In genomic region chr19:2113436-2114211, GRCh38 we compare ENCODE assay signal across 17 cellular contexts. TPM values are rescaled to one million over a fixed set of nuclear protein-coding genes. Genes with fewer than 3 reads are reported as not detected.
A peak's percentile ranks its signal among the peaks of the same experiment; 100 is the strongest.
DNase-seq lines count a peak whose midpoint lies in the region; ATAC-seq and TF ChIP-seq lines count a peak whose summit lies in the region.
"Had no signal": no experiment of that assay in that cellular context is flagged by ENCODE, and none has a peak within 500 bp of the region (broad histone marks: within the 10 kb centered on the region; RNA-seq: fewer than 3 reads in every experiment).

No MANE protein-coding gene starts in this region.

- no peak for ATAC-seq in activated T-helper 17 cell treated with anti-CD3 and anti-CD28 coated beads, Interleukin-2, amount 50 U/mL, for 72 hours (replicated peaks)
- ATAC-seq in aorta (ENCODE audit: low FRiP score) (no peak), GM21423 (IDR thresholded peaks at IDR 0.05; ENCODE audit: unreplicated experiment) (no peak), HG03095 (IDR thresholded peaks at IDR 0.05; ENCODE audit: unreplicated experiment) (no peak)
- ATAC-seq: upper lobe of right lung had no signal

- H3K27me3 Mint-ChIP-seq in MCF 10A (ENCODE audit: insufficient read depth, unreplicated experiment), result no peaks in the 10 kb centered on the region
- no peaks in the 10 kb centered on the region for H3K27me3 Mint-ChIP-seq in activated T-helper 17 cell treated with anti-CD3 and anti-CD28 coated beads, Interleukin-2, amount 50 U/mL, for 72 hours
- H3K27me3 Mint-ChIP-seq: activated CD4-positive, alpha-beta memory T cell treated with anti-CD3 and anti-CD28 coated beads, Interleukin-2, amount 10 ng/mL, durations not matched to agents 7 days and 5 days; stimulated activated naive CD8-positive, alpha-beta T cell treated with anti-CD3 and anti-CD28 coated beads, Interleukin-15, amount 100 ng/mL, for 72 hours had no signal

- peaks cover 7% of the 10 kb centered on the region for H3K4me1 Mint-ChIP-seq in MCF 10A (ENCODE audit: insufficient read depth, unreplicated experiment)
- H3K4me1 Mint-ChIP-seq in activated T-helper 17 cell treated with anti-CD3 and anti-CD28 coated beads, Interleukin-2, amount 50 U/mL, for 72 hours, result peaks cover 6% of the 10 kb centered on the region
- H3K4me1 Mint-ChIP-seq: activated CD4-positive, alpha-beta memory T cell treated with anti-CD3 and anti-CD28 coated beads, Interleukin-2, amount 10 ng/mL, durations not matched to agents 7 days and 5 days had no signal

- WGBS in aorta, 2 donors, result 74 to 77% methylated on average over 24 of the region's 24 CpGs

- no peak overlapping the region for H3K27ac Mint-ChIP-seq in MCF 10A (ENCODE audit: low read depth, unreplicated experiment)
- peak overlapping the region; percentile 62 for H3K27ac Mint-ChIP-seq in activated T-helper 17 cell treated with anti-CD3 and anti-CD28 coated beads, Interleukin-2, amount 50 U/mL, for 72 hours
- H3K27ac Mint-ChIP-seq: activated CD4-positive, alpha-beta memory T cell treated with anti-CD3 and anti-CD28 coated beads, Interleukin-2, amount 10 ng/mL, durations not matched to agents 7 days and 5 days had no signal

- no peak overlapping the region for H3K4me3 Mint-ChIP-seq in MCF 10A (ENCODE audit: unreplicated experiment)
- H3K4me3 Mint-ChIP-seq in activated T-helper 17 cell treated with anti-CD3 and anti-CD28 coated beads, Interleukin-2, amount 50 U/mL, for 72 hours, result no peak overlapping the region
- H3K4me3 Mint-ChIP-seq: activated CD4-positive, alpha-beta memory T cell treated with anti-CD3 and anti-CD28 coated beads, Interleukin-2, amount 10 ng/mL, durations not matched to agents 7 days and 5 days; stimulated activated naive CD8-positive, alpha-beta T cell treated with anti-CD3 and anti-CD28 coated beads, Interleukin-15, amount 100 ng/mL, for 72 hours had no signal

- TF ChIP-seq POLR2A in breast epithelium (IDR thresholded peaks at IDR 0.05), result no peak

- BruUV-seq in MCF 10A (replicated peaks; lab: Mats Ljungman, UMichigan), result no TSS peak

- H3K36me3 ChIP-seq in breast epithelium, result peaks cover 38% of the 10 kb centered on the region
- peaks cover 3 to 25% of the 10 kb centered on the region in 2 donors for H3K36me3 ChIP-seq in aorta (ENCODE audit: control insufficient read depth in 1 of 2, insufficient read depth in 2 of 2, low read length in 1 of 2)

- H3K27ac ChIP-seq in breast epithelium (no peak overlapping the region), aorta (ENCODE audit: low read depth in 1 of 2, low read length in 2 of 2) (no peak overlapping the region)
- H3K27ac ChIP-seq: psoas muscle, SK-N-MC, upper lobe of right lung had no signal

- peaks cover 82% of the 10 kb centered on the region for H3K36me3 Mint-ChIP-seq in MCF 10A (ENCODE audit: insufficient read depth, unreplicated experiment)
- peaks cover 77% of the 10 kb centered on the region for H3K36me3 Mint-ChIP-seq in activated T-helper 17 cell treated with anti-CD3 and anti-CD28 coated beads, Interleukin-2, amount 50 U/mL, for 72 hours (ENCODE audit: low read depth)

- H3K9me3 Mint-ChIP-seq in MCF 10A (ENCODE audit: unreplicated experiment), result no peaks in the 10 kb centered on the region
- no peaks in the 10 kb centered on the region for H3K9me3 Mint-ChIP-seq in activated T-helper 17 cell treated with anti-CD3 and anti-CD28 coated beads, Interleukin-2, amount 50 U/mL, for 72 hours
- H3K9me3 Mint-ChIP-seq: activated CD4-positive, alpha-beta memory T cell treated with anti-CD3 and anti-CD28 coated beads, Interleukin-2, amount 10 ng/mL, durations not matched to agents 7 days and 5 days; stimulated activated naive CD8-positive, alpha-beta T cell treated with anti-CD3 and anti-CD28 coated beads, Interleukin-15, amount 100 ng/mL, for 72 hours had no signal

- H3K4me1 ChIP-seq in breast epithelium, result no peaks in the 10 kb centered on the region
- no peaks in the 10 kb centered on the region for H3K4me1 ChIP-seq in aorta (ENCODE audit: control insufficient read depth in 1 of 2, insufficient read depth in 2 of 2, low read length in 2 of 2)
- H3K4me1 ChIP-seq: psoas muscle, upper lobe of right lung had no signal

- DNase-seq in MCF 10A (ENCODE audit: unreplicated experiment) (peak; percentile 78), breast epithelium (ENCODE audit: low spot score in 2 of 2) (no peak), fibroblast of gingiva (ENCODE audit: low read depth) (peak; percentile 18), aorta (peak; percentile 63 to 84), D341Med (ENCODE audit: low spot score) (no peak)
- DNase-seq: activated CD4-positive, alpha-beta memory T cell treated with anti-CD3 and anti-CD28 coated beads, Interleukin-2, amount 10 ng/mL, durations not matched to agents 7 days and 5 days; amygdala; Calu3; NCI-H2029; NCI-H524 treated with DMSO at 0.1 percent for 48 hours; psoas muscle; stimulated activated naive CD8-positive, alpha-beta T cell treated with anti-CD3 and anti-CD28 coated beads, Interleukin-15, amount 100 ng/mL, for 72 hours; upper lobe of right lung had no signal

- CTCF ChIA-PET in MCF 10A (lab: Yijun Ruan, JAX), result interaction anchor here (0.7 to 1.5 kb wide), 3 partner anchors 8 to 216 kb away, joined by 3 to 4 read pairs (median 3); no protein-coding TSS in a partner anchor

- no peak for TF ChIP-seq CTCF in MCF 10A (IDR thresholded peaks at IDR 0.05; ENCODE audit: unreplicated experiment)
- TF ChIP-seq CTCF in breast epithelium (IDR thresholded peaks at IDR 0.05), result no peak

- H3K27me3 ChIP-seq in breast epithelium (no peaks in the 10 kb centered on the region), aorta (ENCODE audit: control insufficient read depth in 1 of 2, insufficient read depth in 2 of 2, low read length in 1 of 2) (no peaks in the 10 kb centered on the region)
- H3K27me3 ChIP-seq: upper lobe of right lung had no signal

- H3K9me3 ChIP-seq in breast epithelium (no peaks in the 10 kb centered on the region), aorta (ENCODE audit: control insufficient read depth, low read length) (no peaks in the 10 kb centered on the region)
- H3K9me3 ChIP-seq: psoas muscle, upper lobe of right lung had no signal

- POLR2A ChIA-PET in MCF 10A (lab: Yijun Ruan, JAX), result interaction anchor here (0.6 to 1.5 kb wide), 2 partner anchors 38 to 73 kb away, joined by 3 to 6 read pairs; partner anchors contain the start of gene AP3D1

- intact Hi-C loops in MCF 10A (cut with micrococcal nuclease), result no loop called here
- intact Hi-C loops in breast epithelium (cut with DNase I; ENCODE audit: low total_unique reads), result no loop called here
- intact Hi-C loops in aorta (cut with DNase I), result no loop called here

- H3K4me3 ChIP-seq in breast epithelium (no peak overlapping the region), aorta (ENCODE audit: low read length in 2 of 2) (no peak overlapping the region)
- H3K4me3 ChIP-seq: psoas muscle, SK-N-MC, upper lobe of right lung had no signal

RNA-seq across cellular contexts. Expression of gene IZUMO4, which starts 16.9 kb away (rescaled TPM):
- total RNA-seq in MCF 10A (2022) (3.1 and 5.3 TPM in 2 replicates), breast epithelium (10 to 100 TPM in 1 of 3 donors, 1 to 10 TPM in 2; 3.6 to 12.8 (median 3.7) TPM), aorta (1 to 10 TPM; 1.6 to 3.6 TPM)
- total RNA-seq in activated T-helper 17 cell treated with anti-CD3 and anti-CD28 coated beads, Interleukin-2, amount 50 U/mL, for 72 hours, result 100 to 1,000 TPM in 1 of 2 donors, 10 to 100 TPM in 1; 13.9 to 143 TPM
- polyA plus RNA-seq in aorta, result 10 to 100 TPM in 1 of 2 donors, 1 to 10 TPM in 1; 5.5 to 25.2 TPM

RNA-seq across cellular contexts. Expression of gene MOB3A, which starts 17.5 kb away (rescaled TPM):
- 40.9 and 47.2 TPM in 2 replicates for total RNA-seq in MCF 10A (2022)
- total RNA-seq in breast epithelium, result 10 to 100 TPM; 18.3 to 45.8 (median 29.2) TPM
- 100 to 1,000 TPM; 271 to 387 TPM for total RNA-seq in activated T-helper 17 cell treated with anti-CD3 and anti-CD28 coated beads, Interleukin-2, amount 50 U/mL, for 72 hours
- 10 to 100 TPM; 41.1 to 43.6 TPM for total RNA-seq in aorta
- 10 to 100 TPM; 12.5 to 15.5 TPM for polyA plus RNA-seq in aorta

RNA-seq across cellular contexts. Expression of gene AP3D1, which starts 37.7 kb away (rescaled TPM):
- total RNA-seq in MCF 10A (2022) (172 and 181 TPM in 2 replicates), breast epithelium (10 to 100 TPM; 53.6 to 68.5 (median 54.0) TPM), aorta (10 to 100 TPM; 74.8 to 84.3 TPM)
- total RNA-seq in activated T-helper 17 cell treated with anti-CD3 and anti-CD28 coated beads, Interleukin-2, amount 50 U/mL, for 72 hours, result 100 to 1,000 TPM in 1 of 2 donors, 10 to 100 TPM in 1; 83.6 to 108 TPM
- polyA plus RNA-seq in aorta, result 10 to 100 TPM; 31.7 to 61.9 TPM

RNA-seq across cellular contexts. Expression of gene DOT1L, which starts 50.1 kb away (rescaled TPM):
- total RNA-seq in MCF 10A (2022), result 27.0 and 28.4 TPM in 2 replicates
- 10 to 100 TPM in 1 of 3 donors, 1 to 10 TPM in 2; 7.7 to 10.2 (median 8.0) TPM for total RNA-seq in breast epithelium
- 100 to 1,000 TPM in 1 of 2 donors, 10 to 100 TPM in 1; 76.6 to 114 TPM for total RNA-seq in activated T-helper 17 cell treated with anti-CD3 and anti-CD28 coated beads, Interleukin-2, amount 50 U/mL, for 72 hours
- total RNA-seq in aorta, result 10 to 100 TPM; 22.6 to 24.8 TPM
- polyA plus RNA-seq in aorta, result 1 to 10 TPM; 4.4 to 4.9 TPM

Comparison
In these comparisons a context has a peak if more than half of its experiments do, and no peak if none do; other contexts are left out.
1. DNase-seq: peak in MCF 10A (single experiment), fibroblast of gingiva (single experiment) and aorta (2 of 2); none in breast epithelium (0 of 2) and D341Med (single experiment).